In genomic region chr19:38006361-38007045, GRCh38 we compare ENCODE assay signal across 1 cellular context.
TF ChIP-seq lines count a peak whose summit lies in the region.

No MANE protein-coding gene starts in this region.

TF ChIP-seq in WTC11, 78 proteins besides CTCF, POLR2A, EP300 and RAD21 (continued from another document):
- TF ChIP-seq USF2 (CRISPR knock-in tag; IDR thresholded peaks at IDR 0.05): no peak
- TF ChIP-seq STAT6 (CRISPR knock-in tag; conservative IDR thresholded peaks at IDR 0.05; ENCODE audit: low read depth): no peak
